Comparison of ENCODE assay signal across 10 cellular contexts in the genomic region with DNA sequence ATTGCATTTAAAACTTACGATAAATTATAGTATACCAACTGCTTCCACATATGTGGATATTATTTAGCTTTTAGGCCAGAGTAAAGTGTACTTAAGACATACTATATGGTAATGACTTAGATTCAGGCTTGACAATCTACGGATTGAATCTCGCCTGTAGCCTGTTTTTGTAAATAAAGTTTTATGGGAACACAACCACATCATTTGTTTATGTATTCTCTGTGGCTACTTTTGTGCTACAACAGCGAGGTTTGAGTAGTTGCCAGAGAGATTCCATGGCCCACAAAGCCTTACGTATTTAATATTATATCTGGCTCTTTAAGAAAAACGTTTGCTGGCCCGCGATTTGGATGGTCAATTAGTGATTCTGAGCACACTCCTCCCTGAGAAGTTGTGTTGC. TPM values are rescaled to one million over a fixed set of nuclear protein-coding genes. Genes with fewer than 3 reads are reported as not detected.
"Had no signal": no experiment of that assay in that cellular context is flagged by ENCODE, and none has a peak within 500 bp of the region (broad histone marks: within the 10 kb centered on the region; RNA-seq: fewer than 3 reads in every experiment).

No MANE protein-coding gene starts in this region.

- DNase-seq: H7, HFFc6, IMR-90, KBM-7 had no signal

- H2AFZ ChIP-seq: GM23338 had no signal

- H3K9me3 ChIP-seq: HAP-1 had no signal

- ATAC-seq: GM23338, HCT116 had no signal

- H3K4me3 ChIP-seq: GM23338, HAP-1 had no signal

- FAIRE-seq: H1, HTR-8/SVneo had no signal

- H3K36me3 ChIP-seq: HAP-1 had no signal

- H3K4me1 ChIP-seq: HAP-1 had no signal

RNA-seq across cellular contexts. Expression of gene HHIP, which starts 37.6 kb away (rescaled TPM):
- total RNA-seq: HT-29 had no signal
